Comparison of ENCODE assay signal across 14 cellular contexts in the genomic region with DNA sequence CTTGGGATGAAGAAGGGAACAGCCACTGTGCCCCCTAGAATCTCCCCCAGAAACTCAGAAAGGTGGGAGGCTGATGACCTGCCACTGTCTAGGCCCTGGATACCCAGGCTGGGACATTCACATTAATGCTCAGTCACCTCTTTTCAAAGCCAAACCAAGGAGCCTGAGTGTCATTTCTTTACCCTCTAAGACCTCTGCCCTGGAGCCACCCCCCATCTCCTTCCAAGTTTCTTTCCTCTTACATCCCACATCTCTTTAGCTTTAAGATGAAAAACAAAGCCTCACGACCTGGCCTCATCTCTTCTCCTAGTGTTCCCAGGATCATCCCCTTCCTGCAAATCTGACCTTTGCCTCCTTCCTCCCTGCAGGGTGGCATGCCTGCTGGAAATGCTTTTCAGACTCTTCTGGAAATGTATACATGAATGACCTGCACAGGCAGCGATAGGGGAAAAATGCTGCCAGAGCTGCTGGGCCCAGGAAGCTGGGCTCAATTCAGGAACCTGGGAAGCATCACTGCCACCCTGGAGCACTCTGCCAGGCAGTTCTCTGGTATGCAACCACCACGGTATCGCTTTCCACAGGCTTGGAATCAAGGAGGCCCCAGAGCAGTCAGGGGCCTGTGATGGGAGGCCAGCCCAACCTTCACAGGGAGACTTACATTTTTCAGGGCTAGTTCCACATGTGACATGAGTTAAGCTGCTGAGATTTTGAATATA.
DNase-seq lines count a peak whose midpoint lies in the region; ATAC-seq and TF ChIP-seq lines count a peak whose summit lies in the region.
"Had no signal": no experiment of that assay in that cellular context is flagged by ENCODE, and none has a peak within 500 bp of the region (broad histone marks: within the 10 kb centered on the region; RNA-seq: fewer than 3 reads in every experiment).

No MANE protein-coding gene starts in this region.

- in situ Hi-C loops in GM23248 (cut with MboI), result no loop called here

- no peaks in the 10 kb centered on the region for H4K20me1 ChIP-seq in GM23248 (ENCODE audit: insufficient read depth)
- no peaks in the 10 kb centered on the region for H4K20me1 ChIP-seq in hepatocyte (ENCODE audit: insufficient read depth, poor library complexity, severe bottlenecking)

- TF ChIP-seq CTCF in hepatocyte (IDR thresholded peaks at IDR 0.05; ENCODE audit: poor library complexity), result no peak

- H3K27ac ChIP-seq in GM23248 (no peak overlapping the region), hepatocyte (peak overlapping the region; percentile 9)
- H3K27ac ChIP-seq: thoracic aorta had no signal

- peaks cover 10% of the 10 kb centered on the region for H3F3A ChIP-seq in GM23248 (ENCODE audit: insufficient read depth)

- DNase-seq in GM23248 (peak; percentile 15), cerebellum (ENCODE audit: low spot score) (peak; percentile 51), hepatocyte (ENCODE audit: low spot score) (no peak), retina (peak; percentile 13), ureter (ENCODE audit: low spot score) (no peak), erythroblast (lab: John Stamatoyannopoulos, UW) (no peak)
- DNase-seq: COR-L47; effector CD8-positive, alpha-beta T cell; GF-D8; NCI-H1417; NCI-H446 treated with DMSO at 0.1 percent for 48 hours had no signal

- TF ChIP-seq POLR2A in erythroblast (IDR thresholded peaks at IDR 0.05; ENCODE audit: low read length), result no peak

- H3K4me3 ChIP-seq in GM23248 (no peak overlapping the region), hepatocyte (no peak overlapping the region)
- H3K4me3 ChIP-seq: thoracic aorta had no signal

- H3K4me1 ChIP-seq in GM23248 (ENCODE audit: insufficient read depth) (peaks cover 14% of the 10 kb centered on the region), hepatocyte (ENCODE audit: insufficient read depth) (peaks cover 10% of the 10 kb centered on the region)

- no peaks in the 10 kb centered on the region for H3K79me2 ChIP-seq in GM23248 (ENCODE audit: insufficient read depth)
- no peaks in the 10 kb centered on the region for H3K79me2 ChIP-seq in hepatocyte

- H3K4me2 ChIP-seq in GM23248 (ENCODE audit: unreplicated experiment) (no peak overlapping the region), hepatocyte (no peak overlapping the region)

- H3K27me3 ChIP-seq in GM23248 (replicated peaks; ENCODE audit: insufficient read depth) (no peaks in the 10 kb centered on the region), hepatocyte (no peaks in the 10 kb centered on the region)

- H2AFZ ChIP-seq in GM23248 (no peak overlapping the region), hepatocyte (no peak overlapping the region)

- no peak overlapping the region for H3K9ac ChIP-seq in GM23248

- no peaks in the 10 kb centered on the region for H3K9me3 ChIP-seq in GM23248 (ENCODE audit: low read depth)
- no peaks in the 10 kb centered on the region for H3K9me3 ChIP-seq in hepatocyte (ENCODE audit: low read depth)
- H3K9me3 ChIP-seq: thoracic aorta had no signal

- ATAC-seq in HG02885 (IDR thresholded peaks at IDR 0.05; ENCODE audit: poor library complexity, unreplicated experiment) (no peak), HG02973 (IDR thresholded peaks at IDR 0.05; ENCODE audit: unreplicated experiment) (no peak)

- 44 to 64% methylated on average over 4 of the region's 4 CpGs for WGBS in GM23248 (ENCODE audit: low coverage in 1 of 2, low lambda C conversion rate in 2 of 2, missing lambda C conversion rate in 2 of 2), 2 experiments
- WGBS in hepatocyte (ENCODE audit: low lambda C conversion rate, missing lambda C conversion rate), result 43% methylated on average over 4 of the region's 4 CpGs

- H3K36me3 ChIP-seq in GM23248 (ENCODE audit: low read depth), result no peaks in the 10 kb centered on the region
- no peaks in the 10 kb centered on the region for H3K36me3 ChIP-seq in hepatocyte (replicated peaks; ENCODE audit: insufficient read depth, low read depth)
- H3K36me3 ChIP-seq: thoracic aorta had no signal

- H3K9me2 ChIP-seq in GM23248 (ENCODE audit: insufficient read depth) (no peaks in the 10 kb centered on the region), hepatocyte (replicated peaks; ENCODE audit: insufficient read depth) (no peaks in the 10 kb centered on the region)

Comparison
In these comparisons a context has a peak if more than half of its experiments do, and no peak if none do; other contexts are left out.
1. DNase-seq: peak in GM23248 (single experiment), cerebellum (single experiment) and retina (single experiment); none in hepatocyte (single experiment), ureter (single experiment) and erythroblast (0 of 2).